In the genomic region with DNA sequence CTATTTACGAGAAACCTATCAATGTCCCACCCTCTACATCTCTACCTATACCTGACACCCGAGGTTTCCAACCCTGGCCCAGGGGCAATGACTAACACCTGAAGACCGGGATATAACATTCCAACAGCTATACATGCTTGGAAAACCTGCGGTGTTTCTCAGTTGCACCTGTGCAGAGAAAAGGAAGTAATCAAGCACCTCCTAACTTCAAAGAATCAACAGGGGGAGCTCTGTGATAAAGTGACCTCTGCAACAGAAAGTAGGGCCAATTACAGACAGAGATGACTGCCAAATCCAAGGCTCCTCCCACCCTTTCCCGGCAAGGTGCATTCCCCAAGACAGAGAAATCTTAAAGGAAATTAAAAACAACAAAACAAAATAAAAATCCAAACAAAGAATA, we compare ENCODE assay signal across 8 cellular contexts. TPM values are rescaled to one million over a fixed set of nuclear protein-coding genes. Genes with fewer than 3 reads are reported as not detected.
DNase-seq lines count a peak whose midpoint lies in the region; ATAC-seq and TF ChIP-seq lines count a peak whose summit lies in the region.

No MANE protein-coding gene starts in this region.

- peaks cover 93% of the 10 kb centered on the region for H3K79me2 ChIP-seq in OCI-LY1 (ENCODE audit: insufficient read depth, low read length)
- H3K79me2 ChIP-seq in parathyroid adenoma, result peaks cover 15% of the 10 kb centered on the region

- no peaks in the 10 kb centered on the region for H3K27me3 ChIP-seq in OCI-LY1 (ENCODE audit: insufficient read depth, low read length)
- H3K27me3 ChIP-seq in parathyroid adenoma (ENCODE audit: control insufficient read depth, insufficient read depth, low read length), result no peaks in the 10 kb centered on the region

- no peaks in the 10 kb centered on the region for H4K20me1 ChIP-seq in OCI-LY1 (ENCODE audit: insufficient read depth, low read length)

- H3K4me3 ChIP-seq in AG09309 (ENCODE audit: control insufficient read depth, low read depth, low read length) (no peak overlapping the region), GM12875 (ENCODE audit: low read depth, low read length) (no peak overlapping the region), OCI-LY1 (ENCODE audit: low read depth, low read length, poor library complexity, severe bottlenecking) (peak overlapping the region; percentile 5), parathyroid adenoma (ENCODE audit: low read depth, low read length) (no peak overlapping the region)

- peak overlapping the region; percentile 62 for H3K27ac ChIP-seq in OCI-LY1 (ENCODE audit: low read depth, low read length, poor library complexity, severe bottlenecking)
- peak overlapping the region; percentile 52 for H3K27ac ChIP-seq in parathyroid adenoma

- ATAC-seq in HG02870 (IDR thresholded peaks at IDR 0.05; ENCODE audit: unreplicated experiment) (peak; percentile 90), esophagus mucosa (peak; percentile 79), GM18519 (IDR thresholded peaks at IDR 0.05; ENCODE audit: low FRiP score, unreplicated experiment) (no peak)

- H3K36me3 ChIP-seq in OCI-LY1 (ENCODE audit: insufficient read depth, low read length) (peaks cover 17% of the 10 kb centered on the region), parathyroid adenoma (ENCODE audit: control insufficient read depth, insufficient read depth, low read length) (no peaks in the 10 kb centered on the region)

- H3K9me3 ChIP-seq in OCI-LY1 (ENCODE audit: low read length) (peaks cover 8% of the 10 kb centered on the region; the same call in 1 of the 2 replicates), parathyroid adenoma (ENCODE audit: control insufficient read depth, low read length) (no peaks in the 10 kb centered on the region)

- H3K4me2 ChIP-seq in OCI-LY1 (ENCODE audit: low read length) (peak overlapping the region; percentile 55), parathyroid adenoma (ENCODE audit: low read length) (peak overlapping the region; percentile 48)

- H3K9me2 ChIP-seq in OCI-LY1 (ENCODE audit: low read depth, low read length), result no peaks in the 10 kb centered on the region

- H3F3A ChIP-seq in OCI-LY1 (ENCODE audit: insufficient read depth, low read length), result no peaks in the 10 kb centered on the region

- no peak for DNase-seq in AG09309 (ENCODE audit: low read depth)
- no peak for DNase-seq in NK-92 treated with Interleukin-12 subunit alpha and Interleukin-12 subunit beta, amount 100 ng/mL, for 24 hours (lab: John Stamatoyannopoulos, UW)

- H3K4me1 ChIP-seq in OCI-LY1 (ENCODE audit: insufficient read depth, low read length, severe bottlenecking), result peaks cover 50% of the 10 kb centered on the region
- peaks cover 18% of the 10 kb centered on the region for H3K4me1 ChIP-seq in parathyroid adenoma

- peak overlapping the region; percentile 10; the same call in 1 of the 2 replicates for H3K9ac ChIP-seq in OCI-LY1 (ENCODE audit: low read length)
- H3K9ac ChIP-seq in parathyroid adenoma, result no peak overlapping the region

- H2AFZ ChIP-seq in OCI-LY1 (ENCODE audit: low read length) (no peak overlapping the region), parathyroid adenoma (peak overlapping the region; percentile 18)

- TF ChIP-seq CTCF in AG09309 (IDR thresholded peaks at IDR 0.05; ENCODE audit: control insufficient read depth, insufficient read depth, low read depth, low read length, missing control alignments) (peak; percentile 37), GM12875 (IDR thresholded peaks at IDR 0.05; ENCODE audit: borderline replicate concordance, insufficient read depth, low read depth, low read length) (peak; percentile 40; the same call in 1 of the 2 replicates), OCI-LY1 (IDR thresholded peaks at IDR 0.05; ENCODE audit: low read length) (peak; percentile 70), parathyroid adenoma (IDR thresholded peaks at IDR 0.05) (peak; percentile 58)

RNA-seq across cellular contexts. Expression of a gene that starts 41.3 kb away (rescaled TPM):
- 56.8 TPM for total RNA-seq in esophagus mucosa
